ENCODE assay signal across 11 cellular contexts in genomic region chr2:229693845-229694244, GRCh38. TPM values are rescaled to one million over a fixed set of nuclear protein-coding genes. Genes with fewer than 3 reads are reported as not detected.
"Had no signal": no experiment of that assay in that cellular context is flagged by ENCODE, and none has a peak within 500 bp of the region (broad histone marks: within the 10 kb centered on the region; RNA-seq: fewer than 3 reads in every experiment).

No MANE protein-coding gene starts in this region.

RNA-seq across cellular contexts. Expression of gene DNER, which starts 20.5 kb away (rescaled TPM):
- total RNA-seq: activated naive CD4-positive, alpha-beta T cell treated with anti-CD3 and anti-CD28 coated beads for 36 hours; activated naive CD4-positive, alpha-beta T cell treated with anti-CD3 and anti-CD28 coated beads, Interleukin-2, amount 50 U/mL, for 72 hours; activated naive CD8-positive, alpha-beta T cell treated with anti-CD3 and anti-CD28 coated beads for 36 hours; activated naive CD8-positive, alpha-beta T cell treated with anti-CD3 and anti-CD28 coated beads, Interleukin-2, amount 10 ng/mL, durations not matched to agents 7 days and 5 days; activated T-cell treated with anti-CD3 and anti-CD28 coated beads, Interleukin-2, amount 50 U/mL, for 4 hours; activated T-cell treated with anti-CD3 and anti-CD28 coated beads, Interleukin-2, amount 50 U/mL, for 72 hours; activated T-helper 1 cell treated with anti-CD3 and anti-CD28 coated beads, Interleukin-12 subunit alpha, Interleukin-12 subunit beta, Interleukin-2, Interleukin-4 antibody, amounts not matched to agents 30 ng/mL and 10 ng/mL and 1 ng/mL, durations not matched to agents 14 hours and 24 hours and 36 hours; activated T-helper 17 cell treated with anti-CD3 and anti-CD28 coated beads, Interleukin-2, amount 50 U/mL, for 72 hours; activated T-helper 2 cell treated with anti-CD3 and anti-CD28 coated beads, Interferon-gamma antibody, Interleukin-2, Interleukin-4, amounts not matched to agents 10 μg/mL and 5 μg/mL and 100 μg/mL, durations not matched to agents 14 hours and 24 hours and 36 hours; cardiac muscle cell; chondrocyte had no signal
